ENCODE assay signal across 9 cellular contexts in genomic region chr21:33036430-33037162, GRCh38. TPM values are rescaled to one million over a fixed set of nuclear protein-coding genes. Genes with fewer than 3 reads are reported as not detected.
A peak's percentile ranks its signal among the peaks of the same experiment; 100 is the strongest.
DNase-seq lines count a peak whose midpoint lies in the region; ATAC-seq and TF ChIP-seq lines count a peak whose summit lies in the region.
"Had no signal": no experiment of that assay in that cellular context is flagged by ENCODE, and none has a peak within 500 bp of the region (broad histone marks: within the 10 kb centered on the region; RNA-seq: fewer than 3 reads in every experiment).

No MANE protein-coding gene starts in this region.

- H3K27ac ChIP-seq in Panc1 (ENCODE audit: low read length) (no peak overlapping the region), transverse colon (no peak overlapping the region)

- ATAC-seq in activated T-cell treated with anti-CD3 and anti-CD28 coated beads, Interleukin-2, amount 50 U/mL, for 72 hours (replicated peaks in 1 of 2) = peak; percentile 91 to 93
- peak; percentile 74 for ATAC-seq in Panc1
- peak; percentile 82 for ATAC-seq in stimulated activated naive CD8-positive, alpha-beta T cell treated with anti-CD3 and anti-CD28 coated beads, Interleukin-15, amount 100 ng/mL, for 72 hours

- H3K9me3 ChIP-seq in Panc1 (ENCODE audit: control insufficient read depth, insufficient read depth, low read depth, low read length) (no peaks in the 10 kb centered on the region), transverse colon (no peaks in the 10 kb centered on the region)

- in situ Hi-C loops in Panc1 (cut with HindIII; ENCODE audit: low pct_unique_long_range_greater_than_20kb, low sequenced_read_pairs) (no loop called here), transverse colon (cut with MboI; ENCODE audit: low pct_ligation_motif_present in 1 of 4, low pct_unique_long_range_greater_than_20kb in 1 of 4, low sequenced_read_pairs in 3 of 4) (no loop called here)

- H3K27me3 ChIP-seq in Panc1 (ENCODE audit: control insufficient read depth, insufficient read depth, low read length) (no peaks in the 10 kb centered on the region), transverse colon (peaks cover 64% of the 10 kb centered on the region)

- H3K36me3 Mint-ChIP-seq in activated T-cell treated with anti-CD3 and anti-CD28 coated beads, Interleukin-2, amount 50 U/mL, for 72 hours (ENCODE audit: insufficient read depth in 2 of 2) = no peaks in the 10 kb centered on the region

- CTCF ChIA-PET in Panc1 (lab: Charles Lee) = interaction anchor here (0.6 kb wide), 1 partner anchor 97 kb away, joined by 7 read pairs; no protein-coding TSS in a partner anchor

- peak overlapping the region; percentile 15 to 41 for H3K4me3 Mint-ChIP-seq in activated T-cell treated with anti-CD3 and anti-CD28 coated beads, Interleukin-2, amount 50 U/mL, for 72 hours
- H3K4me3 Mint-ChIP-seq in stimulated activated naive CD8-positive, alpha-beta T cell treated with anti-CD3 and anti-CD28 coated beads, Interleukin-15, amount 100 ng/mL, for 72 hours = peak overlapping the region in 1 of 2 donors; percentile 31

- WGBS in transverse colon (ENCODE audit: low coverage in 1 of 2), 2 donors = 27 to 49% methylated on average over 2 to 11 of the region's 11 CpGs

- H3K27me3 Mint-ChIP-seq in activated T-cell treated with anti-CD3 and anti-CD28 coated beads, Interleukin-2, amount 50 U/mL, for 72 hours (ENCODE audit: low read depth) = peaks cover 41% of the 10 kb centered on the region
- peaks cover 22% of the 10 kb centered on the region for H3K27me3 Mint-ChIP-seq in stimulated activated naive CD8-positive, alpha-beta T cell treated with anti-CD3 and anti-CD28 coated beads, Interleukin-15, amount 100 ng/mL, for 72 hours

- DNase-seq in activated T-cell treated with anti-CD3 and anti-CD28 coated beads, Interleukin-2, amount 50 U/mL, for 72 hours = peak; percentile 44
- DNase-seq in activated T-cell treated with anti-CD3 and anti-CD28 coated beads for 4 hours (no peak), Panc1 (ENCODE audit: low read depth, low spot score) (no peak), fibroblast of mammary gland (ENCODE audit: low read depth) (peak; percentile 61), transverse colon (no peak), cerebellum (ENCODE audit: low spot score) (no peak), NCI-H2196 (lab: John Stamatoyannopoulos, UW; ENCODE audit: unreplicated experiment) (no peak)
- peak in 1 of 2 donors; percentile 30 for DNase-seq in stimulated activated naive CD8-positive, alpha-beta T cell treated with anti-CD3 and anti-CD28 coated beads, Interleukin-15, amount 100 ng/mL, for 72 hours

- intact Hi-C loops in Panc1 (cut with micrococcal nuclease; ENCODE audit: unreplicated experiment) (no loop called here), transverse colon (cut with DNase I; ENCODE audit: low total_unique reads) (no loop called here)

- H3K4me1 ChIP-seq in Panc1 (ENCODE audit: control insufficient read depth, insufficient read depth, low read length) = no peaks in the 10 kb centered on the region
- H3K4me1 ChIP-seq in transverse colon = no peaks in the 10 kb centered on the region

- no peak overlapping the region for H3K27ac Mint-ChIP-seq in activated T-cell treated with anti-CD3 and anti-CD28 coated beads, Interleukin-2, amount 50 U/mL, for 72 hours
- peak overlapping the region in 1 of 2 donors; percentile 7 for H3K27ac Mint-ChIP-seq in stimulated activated naive CD8-positive, alpha-beta T cell treated with anti-CD3 and anti-CD28 coated beads, Interleukin-15, amount 100 ng/mL, for 72 hours

- no peaks in the 10 kb centered on the region for H3K36me3 ChIP-seq in Panc1 (ENCODE audit: control insufficient read depth, insufficient read depth, low read length)
- H3K36me3 ChIP-seq in transverse colon = no peaks in the 10 kb centered on the region

- no TSS peak for BruUV-seq in Panc1 (replicated peaks; lab: Mats Ljungman, UMichigan)

- TF ChIP-seq CTCF in Panc1 (IDR thresholded peaks at IDR 0.05) = no peak
- no peak for TF ChIP-seq CTCF in fibroblast of mammary gland (conservative IDR thresholded peaks at IDR 0.05; ENCODE audit: control insufficient read depth, insufficient read depth, low read depth, low read length)
- TF ChIP-seq CTCF in transverse colon (IDR thresholded peaks at IDR 0.05) = no peak

- H3K9me3 Mint-ChIP-seq in activated T-cell treated with anti-CD3 and anti-CD28 coated beads, Interleukin-2, amount 50 U/mL, for 72 hours = no peaks in the 10 kb centered on the region
- H3K9me3 Mint-ChIP-seq in stimulated activated naive CD8-positive, alpha-beta T cell treated with anti-CD3 and anti-CD28 coated beads, Interleukin-15, amount 100 ng/mL, for 72 hours = no peaks in the 10 kb centered on the region

- H3K4me3 ChIP-seq in Panc1 (ENCODE audit: low read depth in 2 of 2, low read length in 2 of 2) = no peak overlapping the region
- H3K4me3 ChIP-seq in fibroblast of mammary gland (ENCODE audit: control insufficient read depth, low read depth, low read length) = no peak overlapping the region
- no peak overlapping the region for H3K4me3 ChIP-seq in transverse colon

- TF ChIP-seq POLR2A in transverse colon (IDR thresholded peaks at IDR 0.05) = no peak

- no peak for TF ChIP-seq EP300 in transverse colon (IDR thresholded peaks at IDR 0.05; ENCODE audit: low read depth)

- peaks cover 13% of the 10 kb centered on the region for H3K4me1 Mint-ChIP-seq in activated T-cell treated with anti-CD3 and anti-CD28 coated beads, Interleukin-2, amount 50 U/mL, for 72 hours (ENCODE audit: low read depth)
- H3K4me1 Mint-ChIP-seq in stimulated activated naive CD8-positive, alpha-beta T cell treated with anti-CD3 and anti-CD28 coated beads, Interleukin-15, amount 100 ng/mL, for 72 hours = peaks cover 14% of the 10 kb centered on the region

- POLR2A ChIA-PET in Panc1 (lab: Charles Lee) = no interaction called here

RNA-seq across cellular contexts. Expression of gene OLIG2, which starts 10.9 kb away (rescaled TPM):
- total RNA-seq in activated T-cell treated with anti-CD3 and anti-CD28 coated beads, Interleukin-2, amount 50 U/mL, for 72 hours = not detected
- not detected for total RNA-seq in Panc1 (2021; ENCODE audit: unreplicated experiment)
- polyA plus RNA-seq in Panc1 (2012; ENCODE audit: insufficient read length) = not detected
- not detected for total RNA-seq in transverse colon
- 14.4 TPM for total RNA-seq in cerebellum
- total RNA-seq: activated CD8-positive, alpha-beta memory T cell treated with anti-CD3 and anti-CD28 coated beads for 36 hours had no signal

RNA-seq across cellular contexts. Expression of gene OLIG1, which starts 33.3 kb away (rescaled TPM):
- total RNA-seq in activated T-cell treated with anti-CD3 and anti-CD28 coated beads, Interleukin-2, amount 50 U/mL, for 72 hours = not detected
- total RNA-seq in Panc1 (2021; ENCODE audit: unreplicated experiment) (0.21 TPM), transverse colon (not detected), cerebellum (6.7 TPM)
- not detected for polyA plus RNA-seq in Panc1 (2012; ENCODE audit: insufficient read length)
- total RNA-seq: activated CD8-positive, alpha-beta memory T cell treated with anti-CD3 and anti-CD28 coated beads for 36 hours had no signal

Comparison
In these comparisons a context has a peak if more than half of its experiments do, and no peak if none do; other contexts are left out.
1. DNase-seq: peak in activated T-cell treated with anti-CD3 and anti-CD28 coated beads, Interleukin-2, amount 50 U/mL, for 72 hours (2 of 2) and fibroblast of mammary gland (single experiment); none in activated T-cell treated with anti-CD3 and anti-CD28 coated beads for 4 hours (single experiment), Panc1 (single experiment), transverse colon (single experiment), cerebellum (single experiment) and NCI-H2196 (single experiment).
2. RNA of gene OLIG2, which starts 10.9 kb away (total RNA-seq): 14.4 TPM in cerebellum (single experiment); not detected in activated T-cell treated with anti-CD3 and anti-CD28 coated beads, Interleukin-2, amount 50 U/mL, for 72 hours, not detected in Panc1 (single experiment) and not detected in transverse colon; every median in the first group is over 10 times any median in the second.
3. Peak in every context shown above with its lines, with median percentiles within 50 percentile points of each other: ATAC-seq.